Comparison of ENCODE assay signal across 19 cellular contexts in genomic region chr1:179231923-179232322, GRCh38. TPM values are rescaled to one million over a fixed set of nuclear protein-coding genes. Genes with fewer than 3 reads are reported as not detected.
A peak's percentile ranks its signal among the peaks of the same experiment; 100 is the strongest.
DNase-seq lines count a peak whose midpoint lies in the region; ATAC-seq and TF ChIP-seq lines count a peak whose summit lies in the region.
"Had no signal": no experiment of that assay in that cellular context is flagged by ENCODE, and none has a peak within 500 bp of the region (broad histone marks: within the 10 kb centered on the region; RNA-seq: fewer than 3 reads in every experiment).

No MANE protein-coding gene starts in this region.

- peak overlapping the region in 1 of 6 donors; percentile 5 for H3K27ac Mint-ChIP-seq in immature natural killer cell
- H3K27ac Mint-ChIP-seq: activated naive CD4-positive, alpha-beta T cell treated with anti-CD3 and anti-CD28 coated beads, Interleukin-2, amount 50 U/mL, for 24 hours; T-cell had no signal

- H3K79me1 ChIP-seq in trophoblast cell (ENCODE audit: low read length), result peaks cover 4% of the 10 kb centered on the region

- H3K4me1 Mint-ChIP-seq in immature natural killer cell, result peaks cover 22 to 28% of the 10 kb centered on the region in 2 donors

- H3K18ac ChIP-seq in trophoblast cell (ENCODE audit: low read length), result no peak overlapping the region

- H4K12ac ChIP-seq in trophoblast cell (ENCODE audit: low read depth, low read length), result no peak overlapping the region

- no peak overlapping the region for H3K4ac ChIP-seq in trophoblast cell (ENCODE audit: low read depth, low read length)

- no peak overlapping the region for H3K23ac ChIP-seq in trophoblast cell (ENCODE audit: low read length)

- peak overlapping the region; percentile 1 for H2AFZ ChIP-seq in fibroblast of lung (ENCODE audit: low read length)
- H2AFZ ChIP-seq in trophoblast cell (ENCODE audit: insufficient read depth, low read length, poor library complexity), result no peak overlapping the region
- H2AFZ ChIP-seq: hepatocyte had no signal

- H3K4me3 Mint-ChIP-seq in immature natural killer cell, result no peak overlapping the region
- H3K4me3 Mint-ChIP-seq: activated naive CD4-positive, alpha-beta T cell treated with anti-CD3 and anti-CD28 coated beads, Interleukin-2, amount 50 U/mL, for 24 hours; T-cell had no signal

- no peak for TF ChIP-seq CTCF in fibroblast of lung (conservative IDR thresholded peaks at IDR 0.05 in 1 of 2, IDR thresholded peaks at IDR 0.05 in 1 of 2; ENCODE audit: low read depth in 1 of 2, low read length in 2 of 2)

- H3K36me3 ChIP-seq in fibroblast of lung (ENCODE audit: control insufficient read depth, insufficient read depth, low read length), result no peaks in the 10 kb centered on the region
- peaks cover 0 to 4% of the 10 kb centered on the region in 2 experiments for H3K36me3 ChIP-seq in trophoblast cell (ENCODE audit: control insufficient read depth in 1 of 2, insufficient read depth in 2 of 2, low read length in 2 of 2)
- H3K36me3 ChIP-seq: esophagus squamous epithelium, right atrium auricular region had no signal

- no peak overlapping the region for H2BK5ac ChIP-seq in trophoblast cell (ENCODE audit: low read depth, low read length, poor library complexity)

- H3K27ac ChIP-seq in fibroblast of lung (ENCODE audit: insufficient read depth, low read length) (no peak overlapping the region), trophoblast cell (ENCODE audit: low read depth, low read length) (no peak overlapping the region)
- H3K27ac ChIP-seq: esophagus squamous epithelium, hepatocyte, KMS-11, right atrium auricular region had no signal

- no peaks in the 10 kb centered on the region for H3K36me3 Mint-ChIP-seq in immature natural killer cell

- no peak overlapping the region for H4K8ac ChIP-seq in trophoblast cell (ENCODE audit: low read depth, low read length)

- DNase-seq in EH (ENCODE audit: low read depth) (peak; percentile 73), M059J (ENCODE audit: low read depth) (peak; percentile 52), fibroblast of lung (ENCODE audit: low read depth in 2 of 2) (peak in 1 of 2 donors; percentile 71), trophoblast cell (peak; percentile 71 to 82), immature natural killer cell (no peak), foreskin melanocyte (no peak)
- DNase-seq: activated CD4-positive, alpha-beta T cell treated with anti-CD3 and anti-CD28 coated beads, Interleukin-2, amount 50 U/mL, for 4 hours; activated T-cell treated with anti-CD3 and anti-CD28 coated beads, Interleukin-2, amount 50 U/mL, for 1 hour; C1 segment of cervical spinal cord; esophagus squamous epithelium; NCI-H2171; NCI-H748 treated with DMSO at 0.1 percent for 48 hours; nucleus accumbens; T-cell had no signal

- WGBS in trophoblast cell (ENCODE audit: extremely low coverage, insufficient coverage, insufficient read length), result no CpG with 5 or more reads among the region's 4 CpGs

- H3K4me1 ChIP-seq in fibroblast of lung (ENCODE audit: control insufficient read depth, extremely low read depth, insufficient read depth, low read length) (peaks cover 10% of the 10 kb centered on the region), trophoblast cell (ENCODE audit: control insufficient read depth in 1 of 2, insufficient read depth in 2 of 2, low read length in 2 of 2) (peaks cover 2 to 7% of the 10 kb centered on the region in 2 experiments)

- no peak for ATAC-seq in GM21619 (IDR thresholded peaks at IDR 0.05; ENCODE audit: unreplicated experiment)
- ATAC-seq: T-cell had no signal

- H2AK5ac ChIP-seq in trophoblast cell (ENCODE audit: low read length), result no peak overlapping the region

- H3K4me3 ChIP-seq in fibroblast of lung (replicated peaks in 1 of 4; ENCODE audit: control extremely low read depth in 1 of 4, insufficient read depth in 1 of 4, low read depth in 3 of 4, low read length in 4 of 4) (no peak overlapping the region), trophoblast cell (ENCODE audit: low read depth, low read length) (no peak overlapping the region)
- H3K4me3 ChIP-seq: esophagus squamous epithelium, hepatocyte, right atrium auricular region had no signal

- H3K4me2 ChIP-seq in fibroblast of lung (ENCODE audit: extremely low read depth, insufficient read depth, low read length), result no peak overlapping the region
- no peak overlapping the region for H3K4me2 ChIP-seq in trophoblast cell (ENCODE audit: low read length)
- H3K4me2 ChIP-seq: hepatocyte, KMS-11 had no signal

- no peak overlapping the region for H4K91ac ChIP-seq in trophoblast cell (ENCODE audit: low read depth, low read length)

- H4K20me1 ChIP-seq in fibroblast of lung (ENCODE audit: control insufficient read depth, extremely low read depth, insufficient read depth, low read length), result no peaks in the 10 kb centered on the region

- H3K14ac ChIP-seq in trophoblast cell (ENCODE audit: low read length), result no peak overlapping the region

- H3K79me2 ChIP-seq in fibroblast of lung (ENCODE audit: control insufficient read depth, insufficient read depth, low read length), result peaks cover 18% of the 10 kb centered on the region
- H3K79me2 ChIP-seq in trophoblast cell (ENCODE audit: control insufficient read depth, insufficient read depth, low read length, poor library complexity), result peaks cover 6% of the 10 kb centered on the region

- H3K9me3 ChIP-seq in fibroblast of lung (ENCODE audit: control insufficient read depth, insufficient read depth, low read depth, low read length) (no peaks in the 10 kb centered on the region), trophoblast cell (ENCODE audit: insufficient read depth, low read depth, low read length) (no peaks in the 10 kb centered on the region)
- H3K9me3 ChIP-seq: esophagus squamous epithelium, right atrium auricular region had no signal

- H3K27me3 ChIP-seq in fibroblast of lung (ENCODE audit: control insufficient read depth, insufficient read depth, low read length) (no peaks in the 10 kb centered on the region), trophoblast cell (ENCODE audit: insufficient read depth, low read length) (no peaks in the 10 kb centered on the region)
- H3K27me3 ChIP-seq: esophagus squamous epithelium, hepatocyte, right atrium auricular region had no signal

- no peak overlapping the region for H2BK120ac ChIP-seq in trophoblast cell (ENCODE audit: insufficient read depth, low read length, poor library complexity)

- H3K9ac ChIP-seq in fibroblast of lung (ENCODE audit: insufficient read depth, low read length) (no peak overlapping the region), trophoblast cell (ENCODE audit: low read length) (no peak overlapping the region)
- H3K9ac ChIP-seq: KMS-11 had no signal

- H2BK12ac ChIP-seq in trophoblast cell (ENCODE audit: low read length), result no peak overlapping the region

- no peaks in the 10 kb centered on the region for H3K9me3 Mint-ChIP-seq in immature natural killer cell
- H3K9me3 Mint-ChIP-seq: activated naive CD4-positive, alpha-beta T cell treated with anti-CD3 and anti-CD28 coated beads, Interleukin-2, amount 50 U/mL, for 24 hours; T-cell had no signal

- H3K27me3 Mint-ChIP-seq in immature natural killer cell (ENCODE audit: low read depth in 3 of 3), result peaks cover 0 to 6% (median 0%) of the 10 kb centered on the region in 3 donors
- H3K27me3 Mint-ChIP-seq: activated naive CD4-positive, alpha-beta T cell treated with anti-CD3 and anti-CD28 coated beads, Interleukin-2, amount 50 U/mL, for 24 hours; T-cell had no signal

RNA-seq across cellular contexts. Expression of gene ABL2, which starts 2.4 kb away (rescaled TPM):
- total RNA-seq in M059J (2014; rRNA removed; shearing (Covaris generic)), result 17.3 and 38.3 TPM in 2 replicates
- 33.9 and 85.4 TPM in 2 replicates for total RNA-seq in fibroblast of lung
- polyA plus RNA-seq in fibroblast of lung (32.7 and 36.1 TPM in 2 replicates), immature natural killer cell (1 to 10 TPM in 1 of 3 donors, under 1 TPM in 1, not detected in 1; 0.36 to 2.1 TPM)
- 19.6 and 28.4 TPM in 2 replicates for polyA plus RNA-seq in fibroblast of lung (2012)
- polyA minus RNA-seq in fibroblast of lung (ENCODE audit: low replicate concordance), result 69.3 and 157 TPM in 2 replicates
- 6.5 and 6.8 TPM in 2 replicates for polyA plus RNA-seq in trophoblast cell (2013)

Comparison
In these comparisons a context has a peak if more than half of its experiments do, and no peak if none do; other contexts are left out.
1. DNase-seq: peak in EH (single experiment), M059J (single experiment) and trophoblast cell (2 of 2); none in immature natural killer cell (0 of 3) and foreskin melanocyte (single experiment).